In genomic region chr5:43044181-43044914, GRCh38 we compare ENCODE assay signal across 8 cellular contexts. TPM values are rescaled to one million over a fixed set of nuclear protein-coding genes. Genes with fewer than 3 reads are reported as not detected.
DNase-seq lines count a peak whose midpoint lies in the region; ATAC-seq and TF ChIP-seq lines count a peak whose summit lies in the region.
"Had no signal": no experiment of that assay in that cellular context is flagged by ENCODE, and none has a peak within 500 bp of the region (broad histone marks: within the 10 kb centered on the region; RNA-seq: fewer than 3 reads in every experiment).

No MANE protein-coding gene starts in this region.

- TF ChIP-seq CTCF in GM23338 (conservative IDR thresholded peaks at IDR 0.05; ENCODE audit: low read depth in 2 of 2) (no peak), adrenal gland (IDR thresholded peaks at IDR 0.05) (no peak), gastrocnemius medialis (IDR thresholded peaks at IDR 0.05 in 4 of 5, conservative IDR thresholded peaks at IDR 0.05 in 1 of 5) (no peak)

- H3K4me1 Mint-ChIP-seq in GM23338: peaks cover 37% of the 10 kb centered on the region

- no peaks in the 10 kb centered on the region; the same call in 1 of the 2 replicates for H3K36me3 ChIP-seq in GM23338 (ENCODE audit: insufficient read depth)
- H3K36me3 ChIP-seq in adrenal gland (replicated peaks in 1 of 2): no peaks in the 10 kb centered on the region
- H3K36me3 ChIP-seq in gastrocnemius medialis: no peaks in the 10 kb centered on the region

- H3K4me3 ChIP-seq in GM23338: peak overlapping the region; percentile 49
- no peak overlapping the region for H3K4me3 ChIP-seq in adrenal gland
- H3K4me3 ChIP-seq in right cardiac atrium (ENCODE audit: low read length): no peak overlapping the region
- peak overlapping the region; percentile 21 to 57 (median 30) for H3K4me3 ChIP-seq in gastrocnemius medialis

- 52 to 79% (median 61%) methylated on average over 26 of the region's 26 CpGs for WGBS in adrenal gland, 4 donors
- 44% methylated on average over 26 of the region's 26 CpGs for WGBS in right cardiac atrium

- H4K20me1 ChIP-seq in GM23338 (replicated peaks; ENCODE audit: insufficient read depth): peaks cover 17% of the 10 kb centered on the region

- H3K4me1 ChIP-seq in GM23338 (ENCODE audit: insufficient read depth) (peaks cover 29% of the 10 kb centered on the region), adrenal gland (replicated peaks in 1 of 2) (no peaks in the 10 kb centered on the region), right cardiac atrium (ENCODE audit: control insufficient read depth, insufficient read depth, low read length) (no peaks in the 10 kb centered on the region), gastrocnemius medialis (peaks cover 19 to 20% of the 10 kb centered on the region in 2 donors)

- TF ChIP-seq POLR2A in adrenal gland (IDR thresholded peaks at IDR 0.05): no peak
- TF ChIP-seq POLR2A in gastrocnemius medialis (IDR thresholded peaks at IDR 0.05): no peak

- H3K4me3 Mint-ChIP-seq in GM23338: peak overlapping the region; percentile 56

- H3K27me3 ChIP-seq in GM23338 (ENCODE audit: insufficient read depth): peaks cover 86% of the 10 kb centered on the region
- H3K27me3 ChIP-seq in adrenal gland: no peaks in the 10 kb centered on the region
- no peaks in the 10 kb centered on the region for H3K27me3 ChIP-seq in right cardiac atrium (ENCODE audit: control insufficient read depth, insufficient read depth)
- no peaks in the 10 kb centered on the region for H3K27me3 ChIP-seq in gastrocnemius medialis

- in situ Hi-C loops in gastrocnemius medialis (cut with MboI; ENCODE audit: low sequenced_read_pairs in 4 of 4): loop anchor here in 2 of 4 donors (25.0 kb wide), 2 partner anchors 132 to 232 kb away; partner anchors contain the start of gene SELENOP (in 1 of the 2)

- H3K27ac Mint-ChIP-seq in GM23338: no peak overlapping the region

- DNase-seq in GM23338 (ENCODE audit: low spot score) (peak; percentile 81), adrenal gland (peak in 5 of 7 donors; percentile 21 to 63 (median 41)), right cardiac atrium (peak in 2 of 3 donors; percentile 43 to 64), gastrocnemius medialis (peak in 1 of 2 donors; percentile 76), CD1c-positive myeloid dendritic cell (ENCODE audit: extremely low spot score) (no peak)
- DNase-seq in stimulated activated CD4-positive, alpha-beta T cell treated with anti-CD3 and anti-CD28 coated beads, Interleukin-4, amount 100 ng/mL, for 24 hours: no peak
- DNase-seq: nucleus accumbens had no signal

- ATAC-seq in GM23338: peak; percentile 20
- peak in 1 of 2 donors; percentile 6 for ATAC-seq in right cardiac atrium
- peak; percentile 11 to 14 for ATAC-seq in gastrocnemius medialis
- no peak for ATAC-seq in GM19395 (IDR thresholded peaks at IDR 0.05; ENCODE audit: unreplicated experiment)

- H3K27ac ChIP-seq in GM23338 (ENCODE audit: low read depth): no peak overlapping the region
- no peak overlapping the region for H3K27ac ChIP-seq in adrenal gland
- H3K27ac ChIP-seq in right cardiac atrium (ENCODE audit: low read length): no peak overlapping the region
- peak overlapping the region; percentile 77 to 84 (median 82) for H3K27ac ChIP-seq in gastrocnemius medialis

- H3K79me2 ChIP-seq in GM23338 (replicated peaks; ENCODE audit: insufficient read depth): no peaks in the 10 kb centered on the region

- no peaks in the 10 kb centered on the region for H3K9me3 ChIP-seq in adrenal gland (replicated peaks in 1 of 3)
- H3K9me3 ChIP-seq in right cardiac atrium (ENCODE audit: control insufficient read depth, low read length): peaks cover 2% of the 10 kb centered on the region
- H3K9me3 ChIP-seq in gastrocnemius medialis: no peaks in the 10 kb centered on the region

- peak overlapping the region; percentile 73 for H3K4me2 ChIP-seq in GM23338

- H3K9me3 Mint-ChIP-seq in GM23338: peaks cover 5% of the 10 kb centered on the region; the same call in 1 of the 3 replicates

- no peak overlapping the region for H2AFZ ChIP-seq in GM23338

- peaks cover 43% of the 10 kb centered on the region for H3F3A ChIP-seq in GM23338 (replicated peaks; ENCODE audit: low read depth)

- H3K27me3 Mint-ChIP-seq in GM23338 (ENCODE audit: insufficient read depth, low read depth, poor library complexity): peaks cover 72% of the 10 kb centered on the region

- intact Hi-C loops in adrenal gland (cut with DNase I): loop anchor here in 1 of 2 donors (5.0 kb wide), 1 partner anchor 52 kb away; no protein-coding TSS in a partner anchor
- intact Hi-C loops in right cardiac atrium (cut with DNase I): loop anchor here in 1 of 4 donors (2.0 kb wide), 1 partner anchor 20 kb away; no protein-coding TSS in a partner anchor
- intact Hi-C loops in gastrocnemius medialis (cut with DNase I; ENCODE audit: low total_unique reads): loop anchor here (2.0 kb wide), 1 partner anchor 60 kb away; no protein-coding TSS in a partner anchor

- H3K36me3 Mint-ChIP-seq in GM23338 (ENCODE audit: low read depth): no peaks in the 10 kb centered on the region; the same call in 2 of the 3 replicates

- H3K9me2 ChIP-seq in GM23338 (ENCODE audit: insufficient read depth): no peaks in the 10 kb centered on the region

TF ChIP-seq in GM23338, 12 proteins besides CTCF, POLR2A, EP300 and RAD21 (continues in another document):
- TF ChIP-seq STAT1 (IDR thresholded peaks at IDR 0.05; ENCODE audit: unreplicated experiment): no peak
- no peak for TF ChIP-seq EZH2phosphoT487 (IDR thresholded peaks at IDR 0.05; ENCODE audit: unreplicated experiment)
- no peak for TF ChIP-seq ZNF114 (CRISPR knock-in tag; IDR thresholded peaks at IDR 0.05)
- no peak for TF ChIP-seq NANOG (IDR thresholded peaks at IDR 0.05; ENCODE audit: borderline replicate concordance)
- TF ChIP-seq ZNF331 (CRISPR knock-in tag; IDR thresholded peaks at IDR 0.05; ENCODE audit: low read depth): no peak
- no peak for TF ChIP-seq ETS1 (IDR thresholded peaks at IDR 0.05)

RNA-seq across cellular contexts. Expression of gene ANXA2R, which starts 4.2 kb away (rescaled TPM):
- total RNA-seq in GM23338 (2014; rRNA removed; shearing (Covaris generic)): 0.21 TPM in 1 of 2 replicates, not detected in the other
- polyA plus RNA-seq in GM23338 (2016; fragmentation: Nextera tagmentation; extraction: Ambion mirVana) (not detected in 2 replicates), adrenal gland (1 to 10 TPM in 2 of 3 donors, under 1 TPM in 1; 0.55 to 5.2 (median 3.5) TPM), right cardiac atrium (1.4 TPM)
- total RNA-seq in adrenal gland (1 to 10 TPM in 7 of 8 donors, under 1 TPM in 1; 0.30 to 3.7 (median 2.8) TPM), right cardiac atrium (1 to 10 TPM in 3 of 4 donors, under 1 TPM in 1; 0.95 to 1.9 (median 1.4) TPM), gastrocnemius medialis (1 to 10 TPM; 1.1 to 3.3 (median 1.4) TPM)

Comparison
In these comparisons a context has a peak if more than half of its experiments do, and no peak if none do; other contexts are left out.
1. DNase-seq: peak in GM23338 (single experiment), adrenal gland (5 of 7) and right cardiac atrium (2 of 3); none in CD1c-positive myeloid dendritic cell (single experiment) and stimulated activated CD4-positive, alpha-beta T cell treated with anti-CD3 and anti-CD28 coated beads, Interleukin-4, amount 100 ng/mL, for 24 hours (single experiment).
2. H3K27ac ChIP-seq: peak in gastrocnemius medialis (4 of 4); none in GM23338 (single experiment), adrenal gland (0 of 5) and right cardiac atrium (single experiment).
3. H3K4me3 ChIP-seq: peak in GM23338 (single experiment) and gastrocnemius medialis (4 of 4); none in adrenal gland (0 of 4) and right cardiac atrium (single experiment).